Comparison of ENCODE assay signal across 9 cellular contexts in the genomic region with DNA sequence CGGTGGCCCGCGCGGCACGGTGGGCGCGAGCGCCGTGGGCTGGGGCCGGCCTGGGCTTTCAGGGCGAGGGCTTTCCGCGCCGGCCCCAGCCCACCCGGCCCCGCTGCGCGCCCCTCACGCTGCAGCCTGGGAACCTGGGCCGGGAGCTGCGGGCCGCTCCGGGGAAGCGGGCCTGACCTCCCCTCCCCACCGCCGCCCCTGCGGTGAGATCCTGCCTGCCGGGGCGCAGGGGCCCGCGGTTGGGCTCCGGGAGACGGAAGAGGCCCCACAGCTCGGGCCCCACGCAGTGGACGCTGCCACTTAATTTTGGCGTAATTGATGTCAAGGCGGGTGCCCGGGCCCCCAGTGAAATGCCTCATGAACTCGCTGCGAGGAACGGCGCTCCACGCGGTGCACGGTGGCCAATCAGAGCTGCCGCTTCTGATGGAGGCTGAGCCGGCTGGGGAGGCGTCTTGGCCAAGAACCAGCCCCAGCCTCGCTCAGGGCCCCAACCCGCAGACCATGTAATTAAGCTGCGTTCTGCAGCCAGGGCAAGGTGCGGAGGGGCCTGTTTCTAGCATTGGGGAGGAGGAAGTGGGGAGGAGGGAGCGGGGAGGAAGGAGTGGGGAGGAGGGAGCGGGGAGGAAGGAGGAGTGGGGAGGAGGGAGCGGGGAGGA.
A peak's percentile ranks its signal among the peaks of the same experiment; 100 is the strongest.
DNase-seq lines count a peak whose midpoint lies in the region; ATAC-seq and TF ChIP-seq lines count a peak whose summit lies in the region.
"Had no signal": no experiment of that assay in that cellular context is flagged by ENCODE, and none has a peak within 500 bp of the region (broad histone marks: within the 10 kb centered on the region; RNA-seq: fewer than 3 reads in every experiment).

No MANE protein-coding gene starts in this region.

- no peaks in the 10 kb centered on the region for H3K27me3 ChIP-seq in BLaER1 treated with 17β-estradiol and CSF1 and Interleukin-3, amounts not matched to agents 10 nM and 100 nM
- no peaks in the 10 kb centered on the region for H3K27me3 ChIP-seq in testis

- 4 to 9% methylated on average over 14 to 18 of the region's 56 CpGs for WGBS in testis, 2 donors

- peaks cover 4% of the 10 kb centered on the region for H3K27me3 Mint-ChIP-seq in IgD-negative memory B cell
- H3K27me3 Mint-ChIP-seq in osteocyte (ENCODE audit: unreplicated experiment) = no peaks in the 10 kb centered on the region

- peak overlapping the region; percentile 83 to 98 (median 93) for H3K9ac ChIP-seq in BLaER1 treated with 17β-estradiol and CSF1 and Interleukin-3, amounts not matched to agents 10 nM and 100 nM

- H3K27ac Mint-ChIP-seq in IgD-negative memory B cell (peak overlapping the region in 1 of 3 donors; percentile 51), osteocyte (ENCODE audit: unreplicated experiment) (no peak overlapping the region)

- peak overlapping the region; percentile 85 to 99 (median 96) for H3K27ac ChIP-seq in BLaER1 treated with 17β-estradiol and CSF1 and Interleukin-3, amounts not matched to agents 10 nM and 100 nM
- H3K27ac ChIP-seq in testis = no peak overlapping the region
- H3K27ac ChIP-seq: neutrophil had no signal

- H3K4me3 Mint-ChIP-seq in IgD-negative memory B cell = peak overlapping the region; percentile 80 to 93 (median 85)
- peak overlapping the region; percentile 69 for H3K4me3 Mint-ChIP-seq in osteocyte (ENCODE audit: unreplicated experiment)

- H3K36me3 ChIP-seq in BLaER1 treated with 17β-estradiol and CSF1 and Interleukin-3, amounts not matched to agents 10 nM and 100 nM = no peaks in the 10 kb centered on the region
- H3K36me3 ChIP-seq in testis (ENCODE audit: low read depth, missing control alignments) = no peaks in the 10 kb centered on the region
- H3K36me3 ChIP-seq: neutrophil had no signal

- TF ChIP-seq POLR2A in testis (IDR thresholded peaks at IDR 0.05) = no peak

- no peak for ATAC-seq in GM21723 (IDR thresholded peaks at IDR 0.05; ENCODE audit: unreplicated experiment)

- H4K20me1 ChIP-seq in BLaER1 treated with 17β-estradiol and CSF1 and Interleukin-3, amounts not matched to agents 10 nM and 100 nM = peaks cover 0 to 18% (median 0%) of the 10 kb centered on the region in 11 experiments; a peak in 2 of 22 replicates

- intact Hi-C loops in testis (cut with DNase I; ENCODE audit: low total_unique reads) = no loop called here

- H3K9me3 Mint-ChIP-seq in IgD-negative memory B cell (no peaks in the 10 kb centered on the region), osteocyte (ENCODE audit: unreplicated experiment) (no peaks in the 10 kb centered on the region)

- TF ChIP-seq CTCF in foreskin fibroblast (IDR thresholded peaks at IDR 0.05; ENCODE audit: low read depth, low read length) = no peak
- no peak for TF ChIP-seq CTCF in osteocyte (IDR thresholded peaks at IDR 0.05)
- TF ChIP-seq CTCF in testis (IDR thresholded peaks at IDR 0.05) = no peak

- H3K4me1 Mint-ChIP-seq in IgD-negative memory B cell = peaks cover 0 to 3% (median 0%) of the 10 kb centered on the region in 3 donors
- peaks cover 7% of the 10 kb centered on the region for H3K4me1 Mint-ChIP-seq in osteocyte (ENCODE audit: unreplicated experiment)

- DNase-seq in activated T-cell treated with anti-CD3 and anti-CD28 coated beads for 1 hour (ENCODE audit: low read depth) = peak; percentile 55
- peak; percentile 29 to 64 for DNase-seq in foreskin fibroblast
- no peak for DNase-seq in osteocyte (ENCODE audit: extremely low spot score, unreplicated experiment)
- DNase-seq in testis = peak; percentile 37
- no peak for DNase-seq in SK-N-DZ (ENCODE audit: low spot score)

- peaks cover 20 to 62% (median 47%) of the 10 kb centered on the region in 10 experiments for H3K4me1 ChIP-seq in BLaER1 treated with 17β-estradiol and CSF1 and Interleukin-3, amounts not matched to agents 10 nM and 100 nM
- no peaks in the 10 kb centered on the region for H3K4me1 ChIP-seq in testis

- H3K9me3 ChIP-seq in BLaER1 treated with 17β-estradiol and CSF1 and Interleukin-3, amounts not matched to agents 10 nM and 100 nM (replicated peaks in 1 of 11) = peaks cover 0 to 18% (median 8%) of the 10 kb centered on the region in 11 experiments; a peak in 14 of 22 replicates
- H3K9me3 ChIP-seq in testis = no peaks in the 10 kb centered on the region
- H3K9me3 ChIP-seq: neutrophil had no signal

- H3K36me3 Mint-ChIP-seq in IgD-negative memory B cell (no peaks in the 10 kb centered on the region), osteocyte (ENCODE audit: unreplicated experiment) (no peaks in the 10 kb centered on the region)

- peak overlapping the region; percentile 88 to 99 (median 93) for H3K4me2 ChIP-seq in BLaER1 treated with 17β-estradiol and CSF1 and Interleukin-3, amounts not matched to agents 10 nM and 100 nM

- peak overlapping the region; percentile 58 to 80 (median 70) for H3K4me3 ChIP-seq in BLaER1 treated with 17β-estradiol and CSF1 and Interleukin-3, amounts not matched to agents 10 nM and 100 nM
- H3K4me3 ChIP-seq in foreskin fibroblast (ENCODE audit: low read depth in 1 of 2, low read length in 2 of 2) (peak overlapping the region in 1 of 2 donors; percentile 65), testis (peak overlapping the region; percentile 47 to 70)

Comparison
In these comparisons a context has a peak if more than half of its experiments do, and no peak if none do; other contexts are left out.
1. H3K27ac ChIP-seq: peak in BLaER1 treated with 17β-estradiol and CSF1 and Interleukin-3, amounts not matched to agents 10 nM and 100 nM (11 of 11); none in testis (0 of 2).
2. DNase-seq: peak in activated T-cell treated with anti-CD3 and anti-CD28 coated beads for 1 hour (single experiment), foreskin fibroblast (2 of 2) and testis (single experiment); none in osteocyte (single experiment) and SK-N-DZ (single experiment).